31 cellular contexts compared by ENCODE assay signal in the genomic region with DNA sequence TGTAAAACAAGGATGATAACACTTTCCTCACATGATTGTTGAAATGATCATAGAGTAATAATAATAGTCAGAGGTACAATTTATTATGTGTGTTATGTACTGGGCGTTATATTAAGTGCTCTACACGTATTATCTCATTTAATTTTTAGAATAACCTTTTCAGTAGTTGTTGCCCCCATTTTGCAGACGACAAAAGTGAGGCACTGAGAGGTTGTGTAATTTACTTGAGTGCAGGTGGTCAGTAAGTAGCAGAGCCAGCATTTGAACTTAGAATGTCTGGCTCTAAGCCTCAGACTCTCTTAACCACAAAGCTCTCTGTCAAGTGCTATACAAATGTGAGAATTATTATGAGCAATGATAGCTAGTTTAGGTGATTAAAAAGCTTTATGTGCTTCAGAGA.
"Had no signal": no experiment of that assay in that cellular context is flagged by ENCODE, and none has a peak within 500 bp of the region (broad histone marks: within the 10 kb centered on the region; RNA-seq: fewer than 3 reads in every experiment).

No MANE protein-coding gene starts in this region.

- ATAC-seq: activated CD8-positive, alpha-beta T cell treated with anti-CD3 and anti-CD28 coated beads for 36 hours; activated T-cell treated with anti-CD3 and anti-CD28 coated beads, Interleukin-2, amount 50 U/mL, for 72 hours; activated T-helper 17 cell treated with anti-CD3 and anti-CD28 coated beads, Interleukin-2, amount 50 U/mL, for 72 hours had no signal

- H3K4me2 ChIP-seq: PC-9 had no signal

- H3K4me3 ChIP-seq: PC-9 had no signal

- H3K4me1 Mint-ChIP-seq: activated CD4-positive, alpha-beta T cell treated with anti-CD3 and anti-CD28 coated beads, Interleukin-2, amount 10 ng/mL, durations not matched to agents 24 days and 14 days; activated naive CD8-positive, alpha-beta T cell treated with anti-CD3 and anti-CD28 coated beads for 36 hours; activated T-helper 17 cell treated with anti-CD3 and anti-CD28 coated beads, Interleukin-2, amount 50 U/mL, for 72 hours had no signal

- H2AFZ ChIP-seq: PC-9 had no signal

- DNase-seq: activated CD4-positive, alpha-beta T cell treated with anti-CD3 and anti-CD28 coated beads, Interleukin-2, amount 10 ng/mL, durations not matched to agents 24 days and 14 days; activated CD4-positive, alpha-beta T cell treated with anti-CD3 and anti-CD28 coated beads, Interleukin-2, amount 50 U/mL, for 4 hours; activated CD8-positive, alpha-beta T cell treated with anti-CD3 and anti-CD28 coated beads for 36 hours; activated effector memory CD4-positive, alpha-beta T cell treated with anti-CD3 and anti-CD28 coated beads, Interleukin-2, amount 50 U/mL, for 16 hours; activated naive CD4-positive, alpha-beta T cell; activated naive CD4-positive, alpha-beta T cell treated with anti-CD3 and anti-CD28 coated beads, Interleukin-2, amount 50 U/mL, for 16 hours; activated naive CD8-positive, alpha-beta T cell treated with anti-CD3 and anti-CD28 coated beads for 36 hours; activated T-cell treated with anti-CD3 and anti-CD28 coated beads, Interleukin-2, amount 50 U/mL, for 1 hour; activated T-cell treated with anti-CD3 and anti-CD28 coated beads, Interleukin-2, amount 50 U/mL, for 72 hours; central memory CD4-positive, alpha-beta T cell; NCI-H1092 treated with DMSO at 0.1 percent for 48 hours; NCI-H1436; NCI-H1694; NCI-H1930; NCI-H2081 treated with DMSO at 0.1 percent for 48 hours; NCI-H2171; NCI-H510A; NCI-H774; NK-92 treated with Interleukin-12 subunit alpha and Interleukin-12 subunit beta, amount 100 ng/mL, for 24 hours; PC-9; SW 1271; T-helper 1 cell; T-helper 2 cell; T-helper 9 cell; WERI-Rb-1 had no signal

- H3K27me3 Mint-ChIP-seq: activated CD8-positive, alpha-beta T cell treated with anti-CD3 and anti-CD28 coated beads for 36 hours; activated naive CD8-positive, alpha-beta T cell treated with anti-CD3 and anti-CD28 coated beads for 36 hours; brain had no signal

- H3K36me3 Mint-ChIP-seq: activated naive CD8-positive, alpha-beta T cell treated with anti-CD3 and anti-CD28 coated beads for 36 hours; brain had no signal

- H3K27ac ChIP-seq: PC-9, RWPE1, WERI-Rb-1 had no signal

- H3K4me3 Mint-ChIP-seq: activated CD4-positive, alpha-beta T cell treated with anti-CD3 and anti-CD28 coated beads, Interleukin-2, amount 10 ng/mL, durations not matched to agents 24 days and 14 days; activated CD8-positive, alpha-beta T cell treated with anti-CD3 and anti-CD28 coated beads for 36 hours; activated naive CD8-positive, alpha-beta T cell treated with anti-CD3 and anti-CD28 coated beads for 36 hours; activated T-cell treated with anti-CD3 and anti-CD28 coated beads, Interleukin-2, amount 50 U/mL, for 72 hours; activated T-helper 17 cell treated with anti-CD3 and anti-CD28 coated beads, Interleukin-2, amount 50 U/mL, for 72 hours; brain had no signal

- FAIRE-seq: bronchial epithelial cell, colon, RCC 7860 had no signal

- H3K9me3 Mint-ChIP-seq: activated CD4-positive, alpha-beta T cell treated with anti-CD3 and anti-CD28 coated beads, Interleukin-2, amount 10 ng/mL, durations not matched to agents 24 days and 14 days; activated CD8-positive, alpha-beta T cell treated with anti-CD3 and anti-CD28 coated beads for 36 hours; activated T-helper 17 cell treated with anti-CD3 and anti-CD28 coated beads, Interleukin-2, amount 50 U/mL, for 72 hours had no signal

- H3K27ac Mint-ChIP-seq: activated CD4-positive, alpha-beta T cell treated with anti-CD3 and anti-CD28 coated beads, Interleukin-2, amount 10 ng/mL, durations not matched to agents 24 days and 14 days; activated CD8-positive, alpha-beta T cell treated with anti-CD3 and anti-CD28 coated beads for 36 hours; activated naive CD8-positive, alpha-beta T cell treated with anti-CD3 and anti-CD28 coated beads for 36 hours; activated T-cell treated with anti-CD3 and anti-CD28 coated beads, Interleukin-2, amount 50 U/mL, for 72 hours; activated T-helper 17 cell treated with anti-CD3 and anti-CD28 coated beads, Interleukin-2, amount 50 U/mL, for 72 hours; brain had no signal

- H3K36me3 ChIP-seq: WERI-Rb-1 had no signal
